In the genomic region with DNA sequence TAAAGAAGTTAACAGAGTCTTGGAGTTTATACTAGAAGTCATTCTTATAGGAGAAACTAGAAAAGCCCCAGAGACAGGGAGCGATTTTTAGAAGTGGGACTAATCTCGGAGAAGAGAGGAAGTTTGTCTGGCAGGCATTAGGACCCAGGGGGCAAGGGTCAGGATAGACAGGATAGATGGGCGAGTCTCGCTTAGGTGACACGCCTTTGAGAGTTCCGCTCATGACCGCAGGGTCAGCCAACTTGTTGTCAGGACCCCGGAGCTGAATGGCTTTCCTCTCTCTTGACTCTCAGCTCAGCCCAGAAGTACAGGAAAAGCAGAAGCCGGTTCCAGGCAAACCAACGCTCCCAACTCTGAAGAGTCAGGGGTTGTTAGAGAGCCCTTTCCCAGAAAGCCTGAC, we compare ENCODE assay signal across 15 cellular contexts. TPM values are rescaled to one million over a fixed set of nuclear protein-coding genes. Genes with fewer than 3 reads are reported as not detected.
A peak's percentile ranks its signal among the peaks of the same experiment; 100 is the strongest.
DNase-seq lines count a peak whose midpoint lies in the region; ATAC-seq and TF ChIP-seq lines count a peak whose summit lies in the region.
"Not testable (repeated sequence)": the region's sequence is repeated elsewhere in the genome, so short reads cannot be mapped to it uniquely, and the experiment has no call there.
"Had no signal": no experiment of that assay in that cellular context is flagged by ENCODE, and none has a peak within 500 bp of the region (broad histone marks: within the 10 kb centered on the region; RNA-seq: fewer than 3 reads in every experiment).

No MANE protein-coding gene starts in this region.

- H3K4me1 Mint-ChIP-seq in WTC11 (peaks cover 39% of the 10 kb centered on the region), neural progenitor cell (peaks cover 21% of the 10 kb centered on the region)
- H3K4me1 Mint-ChIP-seq in endothelial cell (ENCODE audit: unreplicated experiment), result not testable (repeated sequence)

- not testable (repeated sequence) for H3K4me2 ChIP-seq in mesendoderm (ENCODE audit: low read length)
- H3K4me2 ChIP-seq in neural progenitor cell, result peak overlapping the region; percentile 71

- ATAC-seq in WTC11, result peak; percentile 46; the same call in 1 of the 2 replicates

- H4K8ac ChIP-seq in mesendoderm (ENCODE audit: low read depth, low read length), result not testable (repeated sequence)

- not testable (repeated sequence) for H4K5ac ChIP-seq in mesendoderm (ENCODE audit: low read length)

- POLR2A ChIA-PET in WTC11 (lab: Charles Lee), result not testable (repeated sequence)

- H3K9me3 Mint-ChIP-seq in WTC11, result peaks cover 27% of the 10 kb centered on the region
- not testable (repeated sequence) for H3K9me3 Mint-ChIP-seq in endothelial cell (ENCODE audit: unreplicated experiment); neural progenitor cell

- H2BK120ac ChIP-seq in mesendoderm (ENCODE audit: low read depth, low read length), result not testable (repeated sequence)

- no CpG with 5 or more reads among the region's 10 CpGs for WGBS in mesendoderm (ENCODE audit: extremely low coverage, insufficient coverage, low lambda C conversion rate)

- H3K56ac ChIP-seq in mesendoderm (ENCODE audit: low read length), result not testable (repeated sequence)

- H3K79me2 ChIP-seq in mesendoderm (ENCODE audit: control insufficient read depth, insufficient read depth, low read length); neural progenitor cell (ENCODE audit: low read depth): not testable (repeated sequence)

- peak overlapping the region; percentile 97 for H2AFZ ChIP-seq in neural progenitor cell (replicated peaks)

- TF ChIP-seq CTCF in WTC11 (IDR thresholded peaks at IDR 0.05); endothelial cell (IDR thresholded peaks at IDR 0.05; ENCODE audit: unreplicated experiment); neural progenitor cell (IDR thresholded peaks at IDR 0.05): not testable (repeated sequence)

- not testable (repeated sequence) for H2BK15ac ChIP-seq in mesendoderm (replicated peaks; ENCODE audit: low read depth)

- peak; percentile 70 for DNase-seq in ELF-1 (ENCODE audit: low read depth, low spot score)
- DNase-seq in Kasumi-1 (lab: John Stamatoyannopoulos, UW), result peak; percentile 8 to 20
- DNase-seq in WTC11 (ENCODE audit: low spot score), result peak; percentile 43
- not testable (repeated sequence) for DNase-seq in endothelial cell (ENCODE audit: low spot score)
- peak; percentile 64 for DNase-seq in mesendoderm
- DNase-seq in neural progenitor cell (ENCODE audit: low spot score), result peak; percentile 39

- H4K20me1 ChIP-seq in neural progenitor cell (ENCODE audit: low read depth), result not testable (repeated sequence)

- not testable (repeated sequence) for H3K27ac Mint-ChIP-seq in WTC11; endothelial cell (ENCODE audit: unreplicated experiment); neural progenitor cell

- not testable (repeated sequence) for H3K4ac ChIP-seq in mesendoderm (ENCODE audit: low read depth, low read length)

- not testable (repeated sequence) for H3K4me1 ChIP-seq in mesendoderm (ENCODE audit: control insufficient read depth, low read depth, low read length)
- peaks cover 15% of the 10 kb centered on the region for H3K4me1 ChIP-seq in neural progenitor cell

- not testable (repeated sequence) for H3K79me1 ChIP-seq in mesendoderm (ENCODE audit: low read length)

- H2AK5ac ChIP-seq in mesendoderm (ENCODE audit: low read length), result not testable (repeated sequence)

- CTCF ChIA-PET in WTC11 (lab: Charles Lee), result not testable (repeated sequence)

- H3K27me3 ChIP-seq in mesendoderm (ENCODE audit: insufficient read depth, low read length, poor library complexity); neural progenitor cell: not testable (repeated sequence)

- not testable (repeated sequence) for H3K9me3 ChIP-seq in iPS-18c (ENCODE audit: control insufficient read depth, insufficient read depth, low read length); neural progenitor cell (ENCODE audit: low read depth)

- H3K36me3 ChIP-seq in mesendoderm (ENCODE audit: control insufficient read depth, insufficient read depth, low read length); neural progenitor cell: not testable (repeated sequence)

- not testable (repeated sequence) for H3K27ac ChIP-seq in mesendoderm (ENCODE audit: low read depth, low read length); neural progenitor cell

- peak overlapping the region; percentile 67 for H3K4me3 Mint-ChIP-seq in WTC11
- peak overlapping the region; percentile 44 for H3K4me3 Mint-ChIP-seq in endothelial cell (ENCODE audit: unreplicated experiment)
- H3K4me3 Mint-ChIP-seq in neural progenitor cell, result peak overlapping the region; percentile 58

- H3K4me3 ChIP-seq in iPS-18c (ENCODE audit: insufficient read depth, low read depth, low read length) (peak overlapping the region; percentile 41; the same call in 1 of the 2 replicates), neural progenitor cell (peak overlapping the region; percentile 34)
- not testable (repeated sequence) for H3K4me3 ChIP-seq in mesendoderm (ENCODE audit: low read length)

- not testable (repeated sequence) for H2BK5ac ChIP-seq in mesendoderm (ENCODE audit: low read length)

- not testable (repeated sequence) for H3K18ac ChIP-seq in mesendoderm (ENCODE audit: low read length)

- not testable (repeated sequence) for H3K23ac ChIP-seq in mesendoderm (ENCODE audit: low read length)

- H3K27me3 Mint-ChIP-seq in WTC11 (ENCODE audit: low read depth), result peaks cover 76% of the 10 kb centered on the region
- not testable (repeated sequence) for H3K27me3 Mint-ChIP-seq in endothelial cell (ENCODE audit: unreplicated experiment); neural progenitor cell (ENCODE audit: insufficient read depth, low read depth)

- H3K9ac ChIP-seq in mesendoderm (ENCODE audit: low read length); neural progenitor cell: not testable (repeated sequence)

- not testable (repeated sequence) for H3F3A ChIP-seq in neural progenitor cell (ENCODE audit: low read depth)

- H3K36me3 Mint-ChIP-seq in WTC11, result peaks cover 21% of the 10 kb centered on the region
- H3K36me3 Mint-ChIP-seq in endothelial cell (ENCODE audit: low read depth, unreplicated experiment), result peaks cover 12% of the 10 kb centered on the region
- not testable (repeated sequence) for H3K36me3 Mint-ChIP-seq in neural progenitor cell

RNA-seq across cellular contexts. Expression of a gene that starts 34.1 kb away (rescaled TPM):
- total RNA-seq in WTC11 (2021) (12.6 to 24.6 TPM (median 23.1 TPM) in 3 replicates), endothelial cell (ENCODE audit: unreplicated experiment) (16.2 TPM), neural progenitor cell (ENCODE audit: low replicate concordance) (62.2 and 113 TPM in 2 replicates)
- 9.4 TPM for polyA plus RNA-seq in mesendoderm (2013, experiment 1 of 2)
- polyA plus RNA-seq in mesendoderm (2013, experiment 2 of 2), result 9.3 TPM

RNA-seq across cellular contexts. Expression of a gene that starts 51.5 kb away (rescaled TPM):
- total RNA-seq in WTC11 (2021) (not detected in 3 replicates), endothelial cell (ENCODE audit: unreplicated experiment) (not detected), neural progenitor cell (ENCODE audit: low replicate concordance) (not detected in 2 replicates)
- polyA plus RNA-seq in mesendoderm (2013, experiment 1 of 2), result not detected
- not detected for polyA plus RNA-seq in mesendoderm (2013, experiment 2 of 2)
- total RNA-seq: CD8-positive, alpha-beta memory T cell; Daoy; G401; GM12878; HT-29 had no signal
- polyA plus RNA-seq: A549; AG04450; CD8-positive, alpha-beta memory T cell; GM12878; IgD-negative memory B cell had no signal
